Comparison of ENCODE assay signal across 1 cellular context in the genomic region with DNA sequence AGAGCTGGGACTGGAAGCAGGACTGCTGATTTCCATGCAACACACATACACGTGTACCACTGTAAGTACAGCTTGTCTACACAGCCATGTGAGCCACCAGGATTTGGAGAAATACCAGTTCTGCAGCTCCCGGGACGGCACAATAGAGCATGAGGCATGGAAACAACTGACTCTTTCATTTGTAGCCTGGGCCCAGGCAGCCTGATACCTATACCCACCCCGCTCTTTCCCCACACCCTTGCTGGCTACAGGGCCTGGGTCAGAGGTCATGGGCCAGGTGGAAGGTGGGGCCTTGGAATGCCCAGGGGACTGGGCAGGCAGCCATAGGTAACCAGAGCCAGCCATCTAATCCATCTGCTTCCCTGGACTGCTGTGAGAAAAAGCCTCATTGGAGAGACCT.
TF ChIP-seq lines count a peak whose summit lies in the region.

No MANE protein-coding gene starts in this region.

TF ChIP-seq in SK-N-SH treated with all-trans-retinoic acid at 6 μM for 48 hours, 23 proteins besides CTCF, POLR2A, EP300 and RAD21 (continued from another document):
- TF ChIP-seq TSHZ2 (CRISPR knock-in tag; IDR thresholded peaks at IDR 0.05): no peak
- TF ChIP-seq ARNTL (CRISPR knock-in tag; IDR thresholded peaks at IDR 0.05; ENCODE audit: borderline replicate concordance, low read depth): no peak
- no peak for TF ChIP-seq BACH2 (CRISPR knock-in tag; IDR thresholded peaks at IDR 0.05; ENCODE audit: borderline replicate concordance)
TF ChIP-seq in SK-N-SH treated with all-trans-retinoic acid at 6 μM for 48 hours: peak in this region for 0.
